Comparison of ENCODE assay signal across 13 cellular contexts in the genomic region with DNA sequence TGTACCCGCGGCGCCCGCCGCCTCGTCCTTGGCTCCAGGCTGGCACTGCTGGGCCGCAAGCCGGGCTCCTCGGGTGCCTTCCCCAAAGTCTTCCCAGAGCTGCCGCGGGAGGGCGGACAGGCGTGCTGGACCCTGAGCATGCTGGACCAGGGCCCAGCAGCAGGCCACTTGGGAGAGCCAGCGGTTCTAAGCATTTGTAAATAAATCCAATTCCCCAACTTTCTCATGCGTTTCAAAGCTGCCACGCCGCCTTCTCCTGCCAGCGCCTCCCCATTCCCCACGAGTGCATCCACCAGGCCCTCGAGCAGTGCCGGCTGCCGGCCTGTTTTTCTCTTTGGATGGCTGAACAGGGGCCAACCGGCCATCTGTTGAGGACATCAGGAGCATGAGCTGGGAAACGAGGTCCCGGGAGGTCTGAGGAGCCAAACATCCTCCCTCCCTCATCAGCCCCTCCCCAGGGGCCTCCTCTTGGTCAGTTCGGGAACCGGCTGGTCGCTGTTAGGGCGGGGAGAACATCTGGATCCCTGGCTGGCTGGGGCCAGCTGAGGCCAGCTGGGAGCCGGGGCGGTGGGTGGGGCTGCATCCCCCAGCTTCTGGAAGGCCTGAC. TPM values are rescaled to one million over a fixed set of nuclear protein-coding genes. Genes with fewer than 3 reads are reported as not detected.
DNase-seq lines count a peak whose midpoint lies in the region; ATAC-seq and TF ChIP-seq lines count a peak whose summit lies in the region.
"Had no signal": no experiment of that assay in that cellular context is flagged by ENCODE, and none has a peak within 500 bp of the region (broad histone marks: within the 10 kb centered on the region; RNA-seq: fewer than 3 reads in every experiment).

No MANE protein-coding gene starts in this region.

- peaks cover 49 to 55% of the 10 kb centered on the region in 2 donors for H3K36me3 Mint-ChIP-seq in stimulated activated naive B cell treated with anti-CD40 and anti-IgM and Interleukin-4, amounts not matched to agents 10 μg/mL and 1 μg/mL and 100 μg/mL, for 72 hours
- H3K36me3 Mint-ChIP-seq: CD4-positive, alpha-beta memory T cell had no signal

- no peak overlapping the region for H3K4me3 ChIP-seq in prostate gland

- H3K27me3 ChIP-seq in prostate gland (replicated peaks; ENCODE audit: insufficient read depth) = no peaks in the 10 kb centered on the region

- H3K4me1 ChIP-seq in prostate gland (replicated peaks) = no peaks in the 10 kb centered on the region

- no peaks in the 10 kb centered on the region for H3K9me3 ChIP-seq in prostate gland

- H3K4me1 Mint-ChIP-seq in stimulated activated naive B cell treated with anti-CD40 and anti-IgM and Interleukin-4, amounts not matched to agents 10 μg/mL and 1 μg/mL and 100 μg/mL, for 72 hours = peaks cover 9 to 16% of the 10 kb centered on the region in 2 donors

- no peak overlapping the region for H3K27ac ChIP-seq in prostate gland

- peak overlapping the region; percentile 51 for H3K27ac Mint-ChIP-seq in stimulated activated naive B cell treated with anti-CD40 and anti-IgM and Interleukin-4, amounts not matched to agents 10 μg/mL and 1 μg/mL and 100 μg/mL, for 72 hours
- H3K27ac Mint-ChIP-seq: activated B cell treated with CpG ODN at 0.5 μM for 24 hours; CD4-positive, alpha-beta memory T cell had no signal

- TF ChIP-seq CTCF in prostate gland (IDR thresholded peaks at IDR 0.05) = no peak

- DNase-seq in GM04503 (ENCODE audit: low read depth) = peak; percentile 4
- peak; percentile 63 for DNase-seq in epidermal melanocyte (ENCODE audit: insufficient read length, low spot score)
- DNase-seq in left colon = peak; percentile 62 to 68
- DNase-seq in stimulated activated naive B cell treated with anti-CD40 and anti-IgM and Interleukin-4, amounts not matched to agents 10 μg/mL and 1 μg/mL and 100 μg/mL, for 72 hours = no peak
- no peak for DNase-seq in HT-29 (ENCODE audit: low spot score)
- no peak for DNase-seq in prostate gland (ENCODE audit: low spot score)
- DNase-seq in putamen (ENCODE audit: low spot score) = no peak
- DNase-seq: activated B cell treated with CpG ODN at 0.5 μM for 24 hours; CD4-positive, alpha-beta memory T cell; effector CD4-positive, alpha-beta T cell had no signal

- WGBS in prostate gland = 70% methylated on average over 31 of the region's 31 CpGs

- H3K9me3 Mint-ChIP-seq in stimulated activated naive B cell treated with anti-CD40 and anti-IgM and Interleukin-4, amounts not matched to agents 10 μg/mL and 1 μg/mL and 100 μg/mL, for 72 hours = peaks cover 0 to 4% of the 10 kb centered on the region in 2 donors
- H3K9me3 Mint-ChIP-seq: activated B cell treated with CpG ODN at 0.5 μM for 24 hours had no signal

- intact Hi-C loops in left colon (cut with DNase I, micrococcal nuclease) = no loop called here
- intact Hi-C loops in prostate gland (cut with DNase I) = no loop called here

- H3K27me3 Mint-ChIP-seq in stimulated activated naive B cell treated with anti-CD40 and anti-IgM and Interleukin-4, amounts not matched to agents 10 μg/mL and 1 μg/mL and 100 μg/mL, for 72 hours = no peaks in the 10 kb centered on the region
- H3K27me3 Mint-ChIP-seq: activated B cell treated with CpG ODN at 0.5 μM for 24 hours; CD4-positive, alpha-beta memory T cell had no signal

- ATAC-seq in left colon (no peak), GM21717 (IDR thresholded peaks at IDR 0.05; ENCODE audit: unreplicated experiment) (no peak)
- no peak for ATAC-seq in stimulated activated naive B cell treated with anti-CD40 and anti-IgM and Interleukin-4, amounts not matched to agents 10 μg/mL and 1 μg/mL and 100 μg/mL, for 72 hours (replicated peaks)

- H3K4me3 Mint-ChIP-seq in stimulated activated naive B cell treated with anti-CD40 and anti-IgM and Interleukin-4, amounts not matched to agents 10 μg/mL and 1 μg/mL and 100 μg/mL, for 72 hours = no peak overlapping the region
- H3K4me3 Mint-ChIP-seq: activated B cell treated with CpG ODN at 0.5 μM for 24 hours; CD4-positive, alpha-beta memory T cell had no signal

- no peaks in the 10 kb centered on the region for H3K36me3 ChIP-seq in prostate gland

- no peak for TF ChIP-seq POLR2A in prostate gland (IDR thresholded peaks at IDR 0.05)

RNA-seq across cellular contexts. Expression of a gene that starts 20.6 kb away (rescaled TPM):
- not detected for total RNA-seq in left colon
- not detected in 2 replicates for total RNA-seq in HT-29 (2014; rRNA removed; shearing (Covaris generic))
- total RNA-seq in prostate gland = 1 to 10 TPM in 1 of 2 donors, not detected in 1; 4.1 TPM
- total RNA-seq: CD4-positive, alpha-beta memory T cell; HT1080; SK-MEL-5 had no signal

RNA-seq across cellular contexts. Expression of a gene that starts 30.1 kb away (rescaled TPM):
- total RNA-seq in left colon = 10 to 100 TPM; 37.0 to 44.4 TPM
- total RNA-seq in HT-29 (2014; rRNA removed; shearing (Covaris generic)) = 120 and 125 TPM in 2 replicates
- 10 to 100 TPM; 23.7 to 38.9 TPM for total RNA-seq in prostate gland

RNA-seq across cellular contexts. Expression of a gene that starts 30.3 kb away (rescaled TPM):
- total RNA-seq in left colon = 10 to 100 TPM; 39.1 to 43.5 TPM
- 14.1 and 18.4 TPM in 2 replicates for total RNA-seq in HT-29 (2014; rRNA removed; shearing (Covaris generic))
- 10 to 100 TPM; 20.4 to 75.1 TPM for total RNA-seq in prostate gland

Comparison
In these comparisons a context has a peak if more than half of its experiments do, and no peak if none do; other contexts are left out.
1. DNase-seq: peak in GM04503 (single experiment), epidermal melanocyte (single experiment) and left colon (2 of 2); none in stimulated activated naive B cell treated with anti-CD40 and anti-IgM and Interleukin-4, amounts not matched to agents 10 μg/mL and 1 μg/mL and 100 μg/mL, for 72 hours (single experiment), HT-29 (single experiment), prostate gland (single experiment) and putamen (single experiment).